In the genomic region with DNA sequence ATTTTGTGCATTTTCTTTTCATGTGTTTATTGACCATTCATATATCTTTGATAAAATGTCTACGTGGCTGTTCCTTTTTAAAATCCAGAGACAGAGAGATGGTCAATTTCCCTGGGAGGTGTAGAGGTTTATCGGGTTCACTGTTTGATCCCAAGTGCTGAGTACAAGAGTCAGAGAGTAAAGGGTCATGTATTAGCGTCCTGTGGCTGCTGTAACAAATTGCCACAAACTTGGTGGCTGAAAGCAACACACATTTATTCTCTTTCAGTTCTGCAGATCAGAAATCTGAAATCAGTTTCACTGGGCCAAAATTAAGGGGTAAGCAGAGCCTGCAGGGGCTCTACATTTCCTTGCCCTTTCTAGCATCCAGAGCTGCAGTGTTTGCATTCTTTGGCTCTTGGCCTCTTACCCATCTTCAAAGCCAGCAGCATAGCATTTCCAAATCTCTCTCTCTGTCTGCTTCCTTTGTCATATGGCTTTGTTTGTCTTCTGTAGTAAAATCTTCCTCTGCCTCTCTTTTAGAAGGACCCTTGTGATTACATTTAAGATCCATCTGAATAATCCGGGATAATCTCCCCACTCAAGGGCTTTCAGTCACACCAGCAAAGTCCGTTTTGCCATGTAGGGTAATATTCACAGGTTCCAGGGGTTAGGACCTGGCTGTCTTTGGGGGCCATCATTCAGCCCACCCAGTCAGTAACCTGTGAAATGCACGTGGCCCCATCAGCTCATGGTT, we compare ENCODE assay signal across 1 cellular context.
TF ChIP-seq lines count a peak whose summit lies in the region.

No MANE protein-coding gene starts in this region.

TF ChIP-seq in IMR-90, 13 proteins besides CTCF, POLR2A, EP300 and RAD21:
- TF ChIP-seq CEBPB (IDR thresholded peaks at IDR 0.05; ENCODE audit: low read depth, low read length): no peak
- no peak for TF ChIP-seq MAZ (IDR thresholded peaks at IDR 0.05; ENCODE audit: borderline replicate concordance, low read depth, low read length)
- TF ChIP-seq MAFK (IDR thresholded peaks at IDR 0.05; ENCODE audit: low read depth, low read length): no peak
- TF ChIP-seq BHLHE40 (IDR thresholded peaks at IDR 0.05; ENCODE audit: low read depth, low read length): no peak
- TF ChIP-seq, protein P1, sequence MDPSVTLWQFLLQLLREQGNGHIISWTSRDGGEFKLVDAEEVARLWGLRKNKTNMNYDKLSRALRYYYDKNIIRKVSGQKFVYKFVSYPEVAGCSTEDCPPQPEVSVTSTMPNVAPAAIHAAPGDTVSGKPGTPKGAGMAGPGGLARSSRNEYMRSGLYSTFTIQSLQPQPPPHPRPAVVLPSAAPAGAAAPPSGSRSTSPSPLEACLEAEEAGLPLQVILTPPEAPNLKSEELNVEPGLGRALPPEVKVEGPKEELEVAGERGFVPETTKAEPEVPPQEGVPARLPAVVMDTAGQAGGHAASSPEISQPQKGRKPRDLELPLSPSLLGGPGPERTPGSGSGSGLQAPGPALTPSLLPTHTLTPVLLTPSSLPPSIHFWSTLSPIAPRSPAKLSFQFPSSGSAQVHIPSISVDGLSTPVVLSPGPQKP (IDR thresholded peaks at IDR 0.05; ENCODE audit: borderline replicate concordance, low read depth, low read length): no peak
- TF ChIP-seq FOS (IDR thresholded peaks at IDR 0.05; ENCODE audit: low read depth, low read length): no peak
- no peak for TF ChIP-seq RFX5 (IDR thresholded peaks at IDR 0.05; ENCODE audit: low read depth, low read length)
- TF ChIP-seq CHD1 (IDR thresholded peaks at IDR 0.05; ENCODE audit: low read depth, low read length): no peak
- no peak for TF ChIP-seq SMC3 (IDR thresholded peaks at IDR 0.05; ENCODE audit: low read depth, low read length)
- TF ChIP-seq, protein P2, sequence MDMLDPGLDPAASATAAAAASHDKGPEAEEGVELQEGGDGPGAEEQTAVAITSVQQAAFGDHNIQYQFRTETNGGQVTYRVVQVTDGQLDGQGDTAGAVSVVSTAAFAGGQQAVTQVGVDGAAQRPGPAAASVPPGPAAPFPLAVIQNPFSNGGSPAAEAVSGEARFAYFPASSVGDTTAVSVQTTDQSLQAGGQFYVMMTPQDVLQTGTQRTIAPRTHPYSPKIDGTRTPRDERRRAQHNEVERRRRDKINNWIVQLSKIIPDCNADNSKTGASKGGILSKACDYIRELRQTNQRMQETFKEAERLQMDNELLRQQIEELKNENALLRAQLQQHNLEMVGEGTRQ (IDR thresholded peaks at IDR 0.05; ENCODE audit: low read depth, low read length): no peak
- TF ChIP-seq MXI1 (IDR thresholded peaks at IDR 0.05; ENCODE audit: borderline replicate concordance, low read depth, low read length): no peak
- no peak for TF ChIP-seq NFE2L2 (IDR thresholded peaks at IDR 0.05; ENCODE audit: low read depth, low read length)
